20 cellular contexts compared by ENCODE assay signal in the genomic region with DNA sequence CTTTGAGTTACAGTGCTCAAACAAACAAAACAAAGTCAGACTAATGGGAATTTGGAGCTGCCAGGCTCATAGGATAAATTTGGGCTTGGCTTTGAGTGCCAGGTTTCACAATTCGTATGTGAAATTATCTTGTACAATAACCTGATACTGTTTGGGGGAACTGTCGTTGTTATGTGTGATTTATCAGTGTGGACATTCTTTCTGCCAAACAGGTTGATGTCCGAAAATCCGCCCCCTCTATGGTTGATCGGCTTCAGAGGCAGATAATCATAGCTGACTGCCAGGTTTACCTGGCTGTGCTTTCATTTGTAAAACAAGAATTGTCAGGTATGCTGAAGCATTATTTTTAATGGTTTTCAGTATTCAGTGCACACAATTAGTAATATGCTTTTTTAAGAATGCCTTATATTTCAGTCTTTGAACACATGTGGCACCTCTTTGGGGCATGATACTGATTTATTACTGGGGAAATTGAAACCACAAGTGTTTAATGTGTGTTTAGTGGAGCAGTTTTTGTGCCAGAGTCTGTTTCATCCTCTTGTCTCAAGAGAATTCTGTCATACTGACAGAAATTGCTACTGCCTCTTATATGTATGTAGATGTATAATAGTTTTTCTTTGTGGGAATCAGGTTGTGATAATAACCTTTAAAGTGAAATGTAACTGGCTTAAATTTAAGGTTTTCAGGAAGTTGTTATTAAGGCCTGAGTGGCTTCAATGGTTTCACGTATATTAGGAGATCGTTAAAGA. TPM values are rescaled to one million over a fixed set of nuclear protein-coding genes. Genes with fewer than 3 reads are reported as not detected.
DNase-seq lines count a peak whose midpoint lies in the region; ATAC-seq, FAIRE-seq and TF ChIP-seq lines count a peak whose summit lies in the region.
"Had no signal": no experiment of that assay in that cellular context is flagged by ENCODE, and none has a peak within 500 bp of the region (broad histone marks: within the 10 kb centered on the region; RNA-seq: fewer than 3 reads in every experiment).

No MANE protein-coding gene starts in this region.

- peaks cover 35% of the 10 kb centered on the region for H3K36me3 Mint-ChIP-seq in activated CD4-positive, alpha-beta T cell treated with anti-CD3 and anti-CD28 coated beads for 36 hours (ENCODE audit: low read depth)
- H3K36me3 Mint-ChIP-seq in activated T-helper 17 cell treated with anti-CD3 and anti-CD28 coated beads, Interleukin-2, amount 50 U/mL, for 72 hours (ENCODE audit: low read depth), result peaks cover 99% of the 10 kb centered on the region
- peaks cover 42 to 51% of the 10 kb centered on the region in 2 donors for H3K36me3 Mint-ChIP-seq in stimulated activated naive B cell treated with anti-CD40 and anti-IgM and Interleukin-4, amounts not matched to agents 10 μg/mL and 1 μg/mL and 100 μg/mL, for 72 hours
- H3K36me3 Mint-ChIP-seq in type B pancreatic cell, result peaks cover 30% of the 10 kb centered on the region

- peak overlapping the region; percentile 10 for H3K27ac Mint-ChIP-seq in activated CD4-positive, alpha-beta T cell treated with anti-CD3 and anti-CD28 coated beads for 36 hours
- no peak overlapping the region for H3K27ac Mint-ChIP-seq in activated T-helper 17 cell treated with anti-CD3 and anti-CD28 coated beads, Interleukin-2, amount 50 U/mL, for 72 hours
- no peak overlapping the region for H3K27ac Mint-ChIP-seq in stimulated activated naive B cell treated with anti-CD40 and anti-IgM and Interleukin-4, amounts not matched to agents 10 μg/mL and 1 μg/mL and 100 μg/mL, for 72 hours
- H3K27ac Mint-ChIP-seq in type B pancreatic cell, result no peak overlapping the region

- no peaks in the 10 kb centered on the region for H3K27me3 Mint-ChIP-seq in activated CD4-positive, alpha-beta T cell treated with anti-CD3 and anti-CD28 coated beads for 36 hours
- H3K27me3 Mint-ChIP-seq in activated T-helper 17 cell treated with anti-CD3 and anti-CD28 coated beads, Interleukin-2, amount 50 U/mL, for 72 hours, result no peaks in the 10 kb centered on the region
- H3K27me3 Mint-ChIP-seq in stimulated activated naive B cell treated with anti-CD40 and anti-IgM and Interleukin-4, amounts not matched to agents 10 μg/mL and 1 μg/mL and 100 μg/mL, for 72 hours, result no peaks in the 10 kb centered on the region
- no peaks in the 10 kb centered on the region for H3K27me3 Mint-ChIP-seq in type B pancreatic cell

- H3K4me1 ChIP-seq in kidney (ENCODE audit: control insufficient read depth in 1 of 2, insufficient read depth in 1 of 2, low read depth in 1 of 2, low read length in 2 of 2), result no peaks in the 10 kb centered on the region

- POLR2A ChIA-PET in activated CD4-positive, alpha-beta T cell treated with anti-CD3 and anti-CD28 coated beads for 36 hours (lab: Charles Lee), result no interaction called here

- no peak overlapping the region for H3K27ac ChIP-seq in kidney (ENCODE audit: low read depth in 2 of 2, low read length in 2 of 2)
- H3K27ac ChIP-seq: KMS-11 had no signal

- H3K9me3 Mint-ChIP-seq in activated CD4-positive, alpha-beta T cell treated with anti-CD3 and anti-CD28 coated beads for 36 hours (ENCODE audit: low read depth), result peaks cover under 1% of the 10 kb centered on the region
- H3K9me3 Mint-ChIP-seq in activated T-helper 17 cell treated with anti-CD3 and anti-CD28 coated beads, Interleukin-2, amount 50 U/mL, for 72 hours, result no peaks in the 10 kb centered on the region
- H3K9me3 Mint-ChIP-seq in stimulated activated naive B cell treated with anti-CD40 and anti-IgM and Interleukin-4, amounts not matched to agents 10 μg/mL and 1 μg/mL and 100 μg/mL, for 72 hours, result peaks cover 0 to 3% of the 10 kb centered on the region in 2 donors
- H3K9me3 Mint-ChIP-seq in type B pancreatic cell, result no peaks in the 10 kb centered on the region

- H3K9ac ChIP-seq in kidney (ENCODE audit: low read length in 2 of 2), result no peak overlapping the region
- H3K9ac ChIP-seq: KMS-11 had no signal

- CTCF ChIA-PET in activated CD4-positive, alpha-beta T cell treated with anti-CD3 and anti-CD28 coated beads for 36 hours (lab: Charles Lee), result interaction anchor here (0.5 to 1.6 kb wide), 3 partner anchors 12 to 151 kb away, joined by 3 to 7 read pairs (median 3); no protein-coding TSS in a partner anchor

- no peak for FAIRE-seq in kidney (lab: Jason Lieb, UNC)
- FAIRE-seq: astrocyte had no signal

- no peak overlapping the region for H3K4me3 Mint-ChIP-seq in activated CD4-positive, alpha-beta T cell treated with anti-CD3 and anti-CD28 coated beads for 36 hours
- H3K4me3 Mint-ChIP-seq in activated T-helper 17 cell treated with anti-CD3 and anti-CD28 coated beads, Interleukin-2, amount 50 U/mL, for 72 hours, result peak overlapping the region; percentile 16
- no peak overlapping the region for H3K4me3 Mint-ChIP-seq in stimulated activated naive B cell treated with anti-CD40 and anti-IgM and Interleukin-4, amounts not matched to agents 10 μg/mL and 1 μg/mL and 100 μg/mL, for 72 hours
- H3K4me3 Mint-ChIP-seq in type B pancreatic cell, result no peak overlapping the region

- intact Hi-C loops in activated CD4-positive, alpha-beta T cell treated with anti-CD3 and anti-CD28 coated beads for 36 hours (cut with DNase I, micrococcal nuclease), result no loop called here
- intact Hi-C loops in kidney (cut with DNase I), result no loop called here

- H3K9me3 ChIP-seq in kidney (ENCODE audit: control insufficient read depth in 1 of 2, low read length in 2 of 2), result no peaks in the 10 kb centered on the region

- H3K4me3 ChIP-seq in kidney (ENCODE audit: low read length in 2 of 2), result no peak overlapping the region

- ATAC-seq in activated CD4-positive, alpha-beta T cell treated with anti-CD3 and anti-CD28 coated beads for 36 hours, result no peak
- no peak for ATAC-seq in activated T-helper 17 cell treated with anti-CD3 and anti-CD28 coated beads, Interleukin-2, amount 50 U/mL, for 72 hours (replicated peaks)
- peak; percentile 52 to 64 for ATAC-seq in stimulated activated naive B cell treated with anti-CD40 and anti-IgM and Interleukin-4, amounts not matched to agents 10 μg/mL and 1 μg/mL and 100 μg/mL, for 72 hours (replicated peaks)
- no peak for ATAC-seq in GM18861 (IDR thresholded peaks at IDR 0.05; ENCODE audit: unreplicated experiment)
- ATAC-seq: esophagus mucosa had no signal

- DNase-seq in activated CD4-positive, alpha-beta T cell treated with anti-CD3 and anti-CD28 coated beads for 36 hours, result no peak
- no peak for DNase-seq in activated CD4-positive, alpha-beta T cell treated with anti-CD3 and anti-CD28 coated beads, Interleukin-2, amount 50 U/mL, for 48 hours
- DNase-seq in NCI-H1930 (lab: John Stamatoyannopoulos, UW) (peak; percentile 45 to 59), type B pancreatic cell (ENCODE audit: extremely low spot score, unreplicated experiment) (no peak), kidney (no peak)
- DNase-seq in stimulated activated naive B cell treated with anti-CD40 and anti-IgM and Interleukin-4, amounts not matched to agents 10 μg/mL and 1 μg/mL and 100 μg/mL, for 72 hours, result no peak
- DNase-seq: activated CD4-positive, alpha-beta T cell treated with anti-CD3 and anti-CD28 coated beads, Interleukin-2, amount 50 U/mL, for 1 hour; activated naive CD4-positive, alpha-beta T cell; cerebellar nuclear complex; effector CD8-positive, alpha-beta T cell; EL; NCI-H1048; NCI-H524 treated with DMSO at 0.1 percent for 48 hours; OCI-M1; stimulated activated CD8-positive, alpha-beta memory T cell treated with anti-CD3 and anti-CD28 coated beads, Interleukin-4, amount 100 ng/mL, for 48 hours had no signal

- peaks cover 45% of the 10 kb centered on the region for H3K4me1 Mint-ChIP-seq in activated CD4-positive, alpha-beta T cell treated with anti-CD3 and anti-CD28 coated beads for 36 hours
- peaks cover 45% of the 10 kb centered on the region for H3K4me1 Mint-ChIP-seq in activated T-helper 17 cell treated with anti-CD3 and anti-CD28 coated beads, Interleukin-2, amount 50 U/mL, for 72 hours
- peaks cover 9 to 34% of the 10 kb centered on the region in 2 donors for H3K4me1 Mint-ChIP-seq in stimulated activated naive B cell treated with anti-CD40 and anti-IgM and Interleukin-4, amounts not matched to agents 10 μg/mL and 1 μg/mL and 100 μg/mL, for 72 hours
- H3K4me1 Mint-ChIP-seq in type B pancreatic cell (ENCODE audit: unreplicated experiment), result peaks cover 14% of the 10 kb centered on the region

- TF ChIP-seq CTCF in type B pancreatic cell (conservative IDR thresholded peaks at IDR 0.05), result no peak
- no peak for TF ChIP-seq CTCF in kidney (IDR thresholded peaks at IDR 0.05; ENCODE audit: borderline replicate concordance, extremely low read depth, insufficient read depth)

- no peaks in the 10 kb centered on the region for H3K36me3 ChIP-seq in kidney (ENCODE audit: control insufficient read depth in 1 of 2, insufficient read depth in 2 of 2, low read length in 2 of 2)

RNA-seq across cellular contexts. Expression of a gene that starts 54.6 kb away (rescaled TPM):
- 10 to 100 TPM; 22.2 to 28.6 TPM for total RNA-seq in activated CD4-positive, alpha-beta T cell treated with anti-CD3 and anti-CD28 coated beads for 36 hours
- total RNA-seq in activated T-helper 17 cell treated with anti-CD3 and anti-CD28 coated beads, Interleukin-2, amount 50 U/mL, for 72 hours, result 10 to 100 TPM; 59.6 to 76.7 TPM
- total RNA-seq in type B pancreatic cell (ENCODE audit: low replicate concordance) (15.0 and 21.6 TPM in 2 replicates), kidney (17.4 TPM)
- 2.8 TPM for polyA plus RNA-seq in kidney (ENCODE audit: insufficient read depth, low read depth, low replicate concordance)

Comparison
In these comparisons a context has a peak if more than half of its experiments do, and no peak if none do; other contexts are left out.
1. ATAC-seq: peak in stimulated activated naive B cell treated with anti-CD40 and anti-IgM and Interleukin-4, amounts not matched to agents 10 μg/mL and 1 μg/mL and 100 μg/mL, for 72 hours (2 of 2); none in activated CD4-positive, alpha-beta T cell treated with anti-CD3 and anti-CD28 coated beads for 36 hours (single experiment), activated T-helper 17 cell treated with anti-CD3 and anti-CD28 coated beads, Interleukin-2, amount 50 U/mL, for 72 hours (single experiment) and GM18861 (single experiment).
2. DNase-seq: peak in NCI-H1930 (2 of 2); none in activated CD4-positive, alpha-beta T cell treated with anti-CD3 and anti-CD28 coated beads for 36 hours (single experiment), activated CD4-positive, alpha-beta T cell treated with anti-CD3 and anti-CD28 coated beads, Interleukin-2, amount 50 U/mL, for 48 hours (0 of 2), stimulated activated naive B cell treated with anti-CD40 and anti-IgM and Interleukin-4, amounts not matched to agents 10 μg/mL and 1 μg/mL and 100 μg/mL, for 72 hours (single experiment), type B pancreatic cell (single experiment) and kidney (single experiment).